Comparison of ENCODE assay signal across 8 cellular contexts in the genomic region with DNA sequence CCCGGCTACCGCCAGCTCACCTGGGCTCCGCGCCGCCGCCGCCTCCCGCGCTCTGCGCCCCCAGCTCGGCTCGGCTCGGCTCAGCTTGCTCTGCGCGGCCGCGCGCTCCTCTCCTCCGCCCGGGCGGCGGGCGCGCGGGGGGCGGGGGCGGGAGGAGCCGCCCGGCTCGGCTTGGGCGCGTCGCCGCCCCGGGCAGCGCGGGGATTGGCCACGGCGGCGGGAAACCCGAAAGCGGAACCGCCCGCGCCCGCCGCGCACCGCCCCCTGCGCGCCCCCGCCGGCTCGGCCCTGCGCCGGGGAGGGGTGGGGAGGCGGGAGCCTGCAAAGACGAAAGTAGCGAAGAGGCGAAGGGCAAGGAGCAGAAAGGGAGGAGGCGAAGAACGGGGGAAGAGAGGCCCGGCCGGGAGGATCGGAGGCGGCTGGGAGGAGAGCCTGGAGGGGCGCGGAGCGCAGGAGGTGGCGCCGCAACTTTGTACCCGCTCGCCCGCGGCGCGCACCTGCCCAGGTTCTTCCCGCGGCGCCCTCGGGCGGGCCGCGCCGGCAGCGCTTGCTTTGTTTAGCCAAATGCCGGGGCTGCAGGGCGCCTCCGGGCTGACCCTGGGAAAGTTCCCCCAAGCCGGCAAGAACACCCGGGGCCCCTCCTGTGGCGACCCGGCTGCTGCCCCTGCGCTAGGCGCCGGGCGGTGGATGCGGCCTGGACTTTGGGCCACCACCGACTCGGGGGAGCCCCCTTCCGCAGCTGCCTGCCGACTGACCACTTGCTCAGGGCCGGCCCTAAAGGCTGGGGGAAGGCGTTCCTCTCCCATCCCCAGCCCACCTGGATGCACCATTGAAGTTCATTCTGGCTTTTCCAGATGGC. TPM values are rescaled to one million over a fixed set of nuclear protein-coding genes. Genes with fewer than 3 reads are reported as not detected.
DNase-seq lines count a peak whose midpoint lies in the region; ATAC-seq and TF ChIP-seq lines count a peak whose summit lies in the region.

A gene (minus strand): TSS at position 92 of the 859 bp plus-strand sequence. CDS start 22,183 bp downstream, outside the sequence.

- peaks cover 0 to 30% (median 21%) of the 10 kb centered on the region in 4 donors for H3K4me1 ChIP-seq in tibial nerve

- TF ChIP-seq POLR2A in tibial nerve (IDR thresholded peaks at IDR 0.05), result peak in 1 of 2 donors; percentile 50

- H3K27ac Mint-ChIP-seq in activated naive CD8-positive, alpha-beta T cell treated with anti-CD3 and anti-CD28 coated beads, Interleukin-2, amount 50 U/mL, for 24 hours, result peak within 1 kb of the TSS; percentile 73

- TF ChIP-seq CTCF in GM12864 (IDR thresholded peaks at IDR 0.05; ENCODE audit: low read depth, low read length, missing control alignments) (peak; percentile 29), tibial nerve (IDR thresholded peaks at IDR 0.05) (peak in 2 of 5 experiments; percentile 15 to 19)

- H3K4me3 Mint-ChIP-seq in activated naive CD8-positive, alpha-beta T cell treated with anti-CD3 and anti-CD28 coated beads, Interleukin-2, amount 50 U/mL, for 24 hours, result peak within 1 kb of the TSS; percentile 90

- peaks cover 6% of the 10 kb centered on the region for H3K36me3 Mint-ChIP-seq in activated naive CD8-positive, alpha-beta T cell treated with anti-CD3 and anti-CD28 coated beads, Interleukin-2, amount 50 U/mL, for 24 hours (ENCODE audit: low read depth)

- H3K36me3 ChIP-seq in tibial nerve, result peaks cover 0 to 11% (median 0%) of the 10 kb centered on the region in 3 donors

- WGBS in tibial nerve, 2 donors, result 1% methylated on average over 54 to 55 of the region's 104 CpGs

- intact Hi-C loops in cardiac septum (cut with DNase I), result no loop called here

- peak; percentile 74 for ATAC-seq in HG02571 (IDR thresholded peaks at IDR 0.05; ENCODE audit: unreplicated experiment)
- peak; percentile 84 for ATAC-seq in activated naive CD8-positive, alpha-beta T cell treated with anti-CD3 and anti-CD28 coated beads, Interleukin-2, amount 50 U/mL, for 24 hours

- peak in 1 of 2 donors; percentile 70 for TF ChIP-seq EP300 in tibial nerve (IDR thresholded peaks at IDR 0.05)

- H3K9me3 Mint-ChIP-seq in activated naive CD8-positive, alpha-beta T cell treated with anti-CD3 and anti-CD28 coated beads, Interleukin-2, amount 50 U/mL, for 24 hours, result no peaks in the 10 kb centered on the region

- no peaks in the 10 kb centered on the region for H3K27me3 ChIP-seq in tibial nerve

- H3K4me3 ChIP-seq in GM12864 (ENCODE audit: low read depth, low read length), result peak within 1 kb of the TSS; percentile 92
- peak within 1 kb of the TSS; percentile 90 to 100 (median 96) for H3K4me3 ChIP-seq in tibial nerve

- no peaks in the 10 kb centered on the region for H3K27me3 Mint-ChIP-seq in activated naive CD8-positive, alpha-beta T cell treated with anti-CD3 and anti-CD28 coated beads, Interleukin-2, amount 50 U/mL, for 24 hours

- H3K27ac ChIP-seq in tibial nerve, result peak within 1 kb of the TSS; percentile 73 to 94 (median 90)

- no peak for DNase-seq in GM12864 (ENCODE audit: low read depth)
- peak; percentile 65 for DNase-seq in NCI-H1092 (lab: John Stamatoyannopoulos, UW)
- DNase-seq in T follicular helper cell (ENCODE audit: low read depth), result peak; percentile 80
- peak; percentile 88 for DNase-seq in activated naive CD8-positive, alpha-beta T cell treated with anti-CD3 and anti-CD28 coated beads, Interleukin-2, amount 50 U/mL, for 24 hours
- DNase-seq in cardiac septum (ENCODE audit: low spot score), result peak; percentile 93
- peak; percentile 66 for DNase-seq in pons (ENCODE audit: low spot score)
- DNase-seq in tibial nerve (ENCODE audit: low spot score in 2 of 2), result peak; percentile 63

- H3K4me1 Mint-ChIP-seq in activated naive CD8-positive, alpha-beta T cell treated with anti-CD3 and anti-CD28 coated beads, Interleukin-2, amount 50 U/mL, for 24 hours, result peaks cover 24% of the 10 kb centered on the region

- H3K9me3 ChIP-seq in tibial nerve, result no peaks in the 10 kb centered on the region

RNA-seq across cellular contexts. Expression of the gene that starts here (rescaled TPM):
- total RNA-seq in cardiac septum, result 17.8 TPM
- total RNA-seq in tibial nerve, result 10 to 100 TPM; 31.0 to 39.9 (median 32.9) TPM
